In the genomic region with DNA sequence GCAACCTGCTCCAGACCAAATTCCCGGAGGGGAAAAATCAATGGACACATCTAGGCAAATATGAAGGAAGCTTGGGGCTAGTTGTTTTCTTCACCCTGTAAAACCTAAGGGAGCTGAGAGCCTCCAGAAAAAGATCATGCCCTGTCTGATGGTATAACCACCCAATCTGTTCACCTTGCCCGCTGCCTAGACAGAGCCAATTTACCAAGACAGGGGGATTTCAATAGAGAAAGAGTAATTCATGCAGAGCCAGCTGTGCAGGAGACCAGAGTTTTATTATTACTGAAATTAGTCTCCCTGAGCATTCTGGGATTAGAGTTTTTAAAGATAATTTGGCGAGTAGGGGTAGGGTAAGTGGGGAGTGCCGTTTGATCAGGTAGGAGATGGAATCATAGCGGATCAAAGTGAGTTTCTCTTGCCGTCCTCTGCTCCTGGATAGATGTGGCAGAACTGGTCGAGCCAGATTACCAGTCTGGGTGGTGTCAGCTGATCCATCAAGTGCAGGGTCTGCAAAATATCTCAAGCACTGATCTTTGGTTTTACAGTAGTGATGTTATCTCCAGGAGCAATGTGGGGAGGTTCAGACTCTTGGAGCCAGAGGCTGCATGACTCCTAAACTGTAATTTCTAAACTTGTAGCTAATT, we compare ENCODE assay signal across 34 cellular contexts. TPM values are rescaled to one million over a fixed set of nuclear protein-coding genes. Genes with fewer than 3 reads are reported as not detected.
"Had no signal": no experiment of that assay in that cellular context is flagged by ENCODE, and none has a peak within 500 bp of the region (broad histone marks: within the 10 kb centered on the region; RNA-seq: fewer than 3 reads in every experiment).

No MANE protein-coding gene starts in this region.

- H3K36me3 Mint-ChIP-seq: activated CD4-positive, alpha-beta memory T cell treated with anti-CD3 and anti-CD28 coated beads for 36 hours had no signal

- ATAC-seq: activated naive CD4-positive, alpha-beta T cell treated with anti-CD3 and anti-CD28 coated beads, Interleukin-2, amount 50 U/mL, for 72 hours; activated T-cell treated with anti-CD3 and anti-CD28 coated beads, Interleukin-2, amount 50 U/mL, for 4 hours; body of pancreas; PC-3 had no signal

- DNase-seq: activated B cell treated with CpG ODN at 0.5 μM for 24 hours; activated CD4-positive, alpha-beta memory T cell treated with anti-CD3 and anti-CD28 coated beads for 36 hours; activated CD4-positive, alpha-beta T cell treated with anti-CD3 and anti-CD28 coated beads for 4 hours; activated CD4-positive, alpha-beta T cell treated with anti-CD3 and anti-CD28 coated beads, Interleukin-2, amount 50 U/mL, for 1 hour; activated CD4-positive, CD25-positive, alpha-beta regulatory T cell treated with anti-CD3 and anti-CD28 coated beads, Interleukin-2, amount 50 U/mL, for 72 hours; activated CD8-positive, alpha-beta memory T cell treated with anti-CD3 and anti-CD28 coated beads, Interleukin-2, amount 50 U/mL, for 4 hours; activated gamma-delta T cell treated with Interleukin-2 at 50 U/mL for 16 hours; activated naive CD4-positive, alpha-beta T cell treated with anti-CD3 and anti-CD28 coated beads for 36 hours; activated T-cell treated with anti-CD3 and anti-CD28 coated beads for 4 hours; activated T-cell treated with anti-CD3 and anti-CD28 coated beads, Interleukin-2, amount 50 U/mL, for 4 hours; adrenal gland; body of pancreas; NCI-H1092 treated with DMSO at 0.1 percent for 48 hours; NCI-H1417; NCI-H146; NCI-H187; NCI-H2081 treated with DMSO at 0.1 percent for 48 hours; NCI-H2171; NCI-H524; NCI-H69; NK-92 treated with Interleukin-12 subunit alpha and Interleukin-12 subunit beta, amount 100 ng/mL, for 24 hours; PC-3; Peyer's patch; RPMI8226; SIG-M5; SW 1271; T-helper 1 cell; T-helper 2 cell; T-helper 9 cell had no signal

- H3K27ac Mint-ChIP-seq: activated B cell treated with CpG ODN at 0.5 μM for 24 hours; activated CD4-positive, alpha-beta memory T cell treated with anti-CD3 and anti-CD28 coated beads for 36 hours; activated naive CD4-positive, alpha-beta T cell treated with anti-CD3 and anti-CD28 coated beads for 36 hours; activated naive CD4-positive, alpha-beta T cell treated with anti-CD3 and anti-CD28 coated beads, Interleukin-2, amount 50 U/mL, for 72 hours; activated T-helper 1 cell treated with anti-CD3 and anti-CD28 coated beads, Interleukin-12 subunit alpha, Interleukin-12 subunit beta, Interleukin-2, Interleukin-4 antibody, amounts not matched to agents 30 ng/mL and 10 ng/mL and 1 ng/mL, durations not matched to agents 14 hours and 24 hours and 36 hours had no signal

- H3K4me3 Mint-ChIP-seq: activated B cell treated with CpG ODN at 0.5 μM for 24 hours; activated CD4-positive, alpha-beta memory T cell treated with anti-CD3 and anti-CD28 coated beads for 36 hours; activated naive CD4-positive, alpha-beta T cell treated with anti-CD3 and anti-CD28 coated beads for 36 hours; activated T-cell treated with anti-CD3 and anti-CD28 coated beads, Interleukin-2, amount 50 U/mL, for 4 hours; activated T-helper 1 cell treated with anti-CD3 and anti-CD28 coated beads, Interleukin-12 subunit alpha, Interleukin-12 subunit beta, Interleukin-2, Interleukin-4 antibody, amounts not matched to agents 30 ng/mL and 10 ng/mL and 1 ng/mL, durations not matched to agents 14 hours and 24 hours and 36 hours had no signal

RNA-seq across cellular contexts. Expression of gene SLC25A52, which starts 41.2 kb away (rescaled TPM):
- total RNA-seq: activated B cell treated with CpG ODN at 0.5 μM for 24 hours; activated naive CD4-positive, alpha-beta T cell treated with anti-CD3 and anti-CD28 coated beads for 36 hours; activated naive CD4-positive, alpha-beta T cell treated with anti-CD3 and anti-CD28 coated beads, Interleukin-2, amount 50 U/mL, for 72 hours; activated T-cell treated with anti-CD3 and anti-CD28 coated beads, Interleukin-2, amount 50 U/mL, for 4 hours; activated T-helper 1 cell treated with anti-CD3 and anti-CD28 coated beads, Interleukin-12 subunit alpha, Interleukin-12 subunit beta, Interleukin-2, Interleukin-4 antibody, amounts not matched to agents 30 ng/mL and 10 ng/mL and 1 ng/mL, durations not matched to agents 14 hours and 24 hours and 36 hours; astrocyte; body of pancreas; cardiac septum; M059J; PC-3; Peyer's patch had no signal
